Comparison of ENCODE assay signal across 17 cellular contexts in the genomic region with DNA sequence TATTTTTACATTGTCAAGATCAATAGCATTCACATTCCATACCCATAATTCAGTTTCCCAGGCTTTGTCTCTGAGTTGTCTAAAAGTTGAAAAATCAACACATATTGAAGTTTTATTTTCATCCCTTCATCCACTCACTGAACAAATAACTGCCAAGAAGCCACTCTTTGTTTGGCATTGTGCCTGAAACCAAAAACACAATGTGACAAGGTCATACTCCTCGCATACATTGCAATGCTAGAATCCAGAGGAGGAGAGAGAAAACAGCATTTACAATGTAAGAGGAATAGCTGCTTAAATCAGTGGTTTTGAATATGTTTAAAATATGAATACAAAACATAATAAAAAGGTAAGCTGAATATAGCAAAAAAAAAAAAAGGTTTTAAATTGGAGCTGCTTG.
"Had no signal": no experiment of that assay in that cellular context is flagged by ENCODE, and none has a peak within 500 bp of the region (broad histone marks: within the 10 kb centered on the region; RNA-seq: fewer than 3 reads in every experiment).

No MANE protein-coding gene starts in this region.

- H3K27me3 ChIP-seq: esophagus muscularis mucosa, right lobe of liver, upper lobe of left lung, uterus had no signal

- DNase-seq: effector memory CD8-positive, alpha-beta T cell; gastrocnemius medialis; immature natural killer cell; mammary epithelial cell; naive thymus-derived CD4-positive, alpha-beta T cell; nephron progenitor cell; right lobe of liver; stimulated activated CD4-positive, alpha-beta T cell treated with anti-CD3 and anti-CD28 coated beads, Interleukin-4, amount 100 ng/mL, for 1 hour; stimulated activated CD8-positive, alpha-beta memory T cell treated with anti-CD3 and anti-CD28 coated beads, Interleukin-4, amount 100 ng/mL, for 48 hours; stimulated activated naive CD8-positive, alpha-beta T cell treated with anti-CD3 and anti-CD28 coated beads, Interleukin-15, Interleukin-2, amounts not matched to agents 100 U/mL and 50 U/mL, for 24 hours; tibial artery; upper lobe of left lung; uterus had no signal

- H3K9me3 ChIP-seq: esophagus muscularis mucosa, gastrocnemius medialis, prostate gland, right lobe of liver, tibial artery, upper lobe of left lung, uterus had no signal

- H3K36me3 ChIP-seq: esophagus muscularis mucosa, gastrocnemius medialis, prostate gland, right lobe of liver, tibial artery, upper lobe of left lung, uterus had no signal

- H3K4me1 ChIP-seq: gastrocnemius medialis, parathyroid adenoma, prostate gland, right lobe of liver, tibial artery, upper lobe of left lung, uterus had no signal

- H3K4me3 ChIP-seq: esophagus muscularis mucosa, gastrocnemius medialis, prostate gland, right lobe of liver, tibial artery, upper lobe of left lung, uterus had no signal

- H3K27ac ChIP-seq: epithelial cell of prostate, esophagus muscularis mucosa, gastrocnemius medialis, parathyroid adenoma, prostate gland, right lobe of liver, tibial artery, upper lobe of left lung, uterus had no signal
